In genomic region chr14:50453869-50454268, GRCh38 we compare ENCODE assay signal across 1 cellular context.
TF ChIP-seq lines count a peak whose summit lies in the region.

No MANE protein-coding gene starts in this region.

TF ChIP-seq in IMR-90, 13 proteins besides CTCF, POLR2A, EP300 and RAD21:
- TF ChIP-seq CEBPB (IDR thresholded peaks at IDR 0.05; ENCODE audit: low read depth, low read length) (no peak), MAFK (IDR thresholded peaks at IDR 0.05; ENCODE audit: low read depth, low read length) (no peak), MXI1 (IDR thresholded peaks at IDR 0.05; ENCODE audit: borderline replicate concordance, low read depth, low read length) (no peak), SMC3 (IDR thresholded peaks at IDR 0.05; ENCODE audit: low read depth, low read length) (no peak), FOS (IDR thresholded peaks at IDR 0.05; ENCODE audit: low read depth, low read length) (no peak), RCOR1 (IDR thresholded peaks at IDR 0.05; ENCODE audit: insufficient replicate concordance, low read length) (no peak), BHLHE40 (IDR thresholded peaks at IDR 0.05; ENCODE audit: low read depth, low read length) (no peak), RFX5 (IDR thresholded peaks at IDR 0.05; ENCODE audit: low read depth, low read length) (no peak), CHD1 (IDR thresholded peaks at IDR 0.05; ENCODE audit: low read depth, low read length) (no peak), MAZ (IDR thresholded peaks at IDR 0.05; ENCODE audit: borderline replicate concordance, low read depth, low read length) (no peak), ELK1 (IDR thresholded peaks at IDR 0.05; ENCODE audit: borderline replicate concordance, low read depth, low read length) (no peak), USF2 (IDR thresholded peaks at IDR 0.05; ENCODE audit: low read depth, low read length) (no peak), NFE2L2 (IDR thresholded peaks at IDR 0.05; ENCODE audit: low read depth, low read length) (no peak)
